In the genomic region with DNA sequence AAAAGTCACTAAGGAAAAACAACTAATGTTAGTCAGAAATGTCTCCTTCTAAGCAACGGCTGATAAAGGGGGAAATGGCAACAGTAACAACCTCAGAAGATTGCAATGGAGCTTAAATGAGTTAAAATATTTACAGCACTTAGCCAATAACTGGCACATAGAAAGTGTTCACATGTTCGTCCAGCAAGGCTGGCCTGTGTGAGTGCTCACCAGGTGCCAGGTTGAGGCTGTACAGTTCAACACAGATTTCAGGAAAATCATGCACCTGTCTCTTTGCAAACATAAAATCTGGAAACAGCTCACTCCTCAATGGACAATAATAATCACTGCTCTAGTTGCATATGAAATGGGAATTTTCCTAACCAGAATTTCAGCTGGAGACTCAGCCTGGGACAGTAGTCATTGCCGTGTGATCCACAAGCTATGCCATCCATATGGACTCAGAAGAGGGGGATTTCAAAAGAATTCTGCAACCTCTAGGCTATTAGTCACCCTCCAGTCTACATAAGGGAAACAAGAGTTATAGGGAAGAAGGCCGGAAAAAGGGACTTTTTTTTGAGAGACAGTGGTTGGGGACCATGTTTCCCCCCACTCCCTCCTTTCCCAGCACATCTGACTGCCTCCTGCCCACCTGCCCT, we compare ENCODE assay signal across 1 cellular context.
TF ChIP-seq lines count a peak whose summit lies in the region.

No MANE protein-coding gene starts in this region.

TF ChIP-seq in HepG2, 621 proteins besides CTCF, POLR2A, EP300 and RAD21 (continued from another document):
- TF ChIP-seq, protein P1, sequence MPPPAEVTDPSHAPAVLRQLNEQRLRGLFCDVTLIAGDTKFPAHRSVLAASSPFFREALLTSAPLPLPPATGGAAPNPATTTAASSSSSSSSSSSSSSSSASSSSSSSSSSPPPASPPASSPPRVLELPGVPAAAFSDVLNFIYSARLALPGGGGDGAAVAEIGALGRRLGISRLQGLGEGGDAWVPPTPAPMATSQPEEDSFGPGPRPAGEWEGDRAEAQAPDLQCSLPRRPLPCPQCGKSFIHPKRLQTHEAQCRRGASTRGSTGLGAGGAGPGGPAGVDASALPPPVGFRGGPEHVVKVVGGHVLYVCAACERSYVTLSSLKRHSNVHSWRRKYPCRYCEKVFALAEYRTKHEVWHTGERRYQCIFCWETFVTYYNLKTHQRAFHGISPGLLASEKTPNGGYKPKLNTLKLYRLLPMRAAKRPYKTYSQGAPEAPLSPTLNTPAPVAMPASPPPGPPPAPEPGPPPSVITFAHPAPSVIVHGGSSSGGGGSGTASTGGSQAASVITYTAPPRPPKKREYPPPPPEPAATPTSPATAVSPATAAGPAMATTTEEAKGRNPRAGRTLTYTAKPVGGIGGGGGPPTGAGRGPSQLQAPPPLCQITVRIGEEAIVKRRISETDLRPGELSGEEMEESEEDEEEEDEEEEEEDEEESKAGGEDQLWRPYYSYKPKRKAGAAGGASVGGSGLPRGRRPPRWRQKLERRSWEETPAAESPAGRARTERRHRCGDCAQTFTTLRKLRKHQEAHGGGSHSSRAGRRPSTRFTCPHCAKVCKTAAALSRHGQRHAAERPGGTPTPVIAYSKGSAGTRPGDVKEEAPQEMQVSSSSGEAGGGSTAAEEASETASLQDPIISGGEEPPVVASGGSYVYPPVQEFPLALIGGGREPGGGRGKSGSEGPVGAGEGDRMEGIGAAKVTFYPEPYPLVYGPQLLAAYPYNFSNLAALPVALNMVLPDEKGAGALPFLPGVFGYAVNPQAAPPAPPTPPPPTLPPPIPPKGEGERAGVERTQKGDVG (CRISPR knock-in tag; IDR thresholded peaks at IDR 0.05; ENCODE audit: borderline replicate concordance), result no peak
- no peak for TF ChIP-seq NONO (IDR thresholded peaks at IDR 0.05)
- TF ChIP-seq NONO (CRISPR knock-in tag; conservative IDR thresholded peaks at IDR 0.05), result no peak
- TF ChIP-seq, protein P2, sequence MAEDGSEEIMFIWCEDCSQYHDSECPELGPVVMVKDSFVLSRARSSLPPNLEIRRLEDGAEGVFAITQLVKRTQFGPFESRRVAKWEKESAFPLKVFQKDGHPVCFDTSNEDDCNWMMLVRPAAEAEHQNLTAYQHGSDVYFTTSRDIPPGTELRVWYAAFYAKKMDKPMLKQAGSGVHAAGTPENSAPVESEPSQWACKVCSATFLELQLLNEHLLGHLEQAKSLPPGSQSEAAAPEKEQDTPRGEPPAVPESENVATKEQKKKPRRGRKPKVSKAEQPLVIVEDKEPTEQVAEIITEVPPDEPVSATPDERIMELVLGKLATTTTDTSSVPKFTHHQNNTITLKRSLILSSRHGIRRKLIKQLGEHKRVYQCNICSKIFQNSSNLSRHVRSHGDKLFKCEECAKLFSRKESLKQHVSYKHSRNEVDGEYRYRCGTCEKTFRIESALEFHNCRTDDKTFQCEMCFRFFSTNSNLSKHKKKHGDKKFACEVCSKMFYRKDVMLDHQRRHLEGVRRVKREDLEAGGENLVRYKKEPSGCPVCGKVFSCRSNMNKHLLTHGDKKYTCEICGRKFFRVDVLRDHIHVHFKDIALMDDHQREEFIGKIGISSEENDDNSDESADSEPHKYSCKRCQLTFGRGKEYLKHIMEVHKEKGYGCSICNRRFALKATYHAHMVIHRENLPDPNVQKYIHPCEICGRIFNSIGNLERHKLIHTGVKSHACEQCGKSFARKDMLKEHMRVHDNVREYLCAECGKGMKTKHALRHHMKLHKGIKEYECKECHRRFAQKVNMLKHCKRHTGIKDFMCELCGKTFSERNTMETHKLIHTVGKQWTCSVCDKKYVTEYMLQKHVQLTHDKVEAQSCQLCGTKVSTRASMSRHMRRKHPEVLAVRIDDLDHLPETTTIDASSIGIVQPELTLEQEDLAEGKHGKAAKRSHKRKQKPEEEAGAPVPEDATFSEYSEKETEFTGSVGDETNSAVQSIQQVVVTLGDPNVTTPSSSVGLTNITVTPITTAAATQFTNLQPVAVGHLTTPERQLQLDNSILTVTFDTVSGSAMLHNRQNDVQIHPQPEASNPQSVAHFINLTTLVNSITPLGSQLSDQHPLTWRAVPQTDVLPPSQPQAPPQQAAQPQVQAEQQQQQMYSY (CRISPR knock-in tag; IDR thresholded peaks at IDR 0.05), result no peak
- TF ChIP-seq, protein P3, sequence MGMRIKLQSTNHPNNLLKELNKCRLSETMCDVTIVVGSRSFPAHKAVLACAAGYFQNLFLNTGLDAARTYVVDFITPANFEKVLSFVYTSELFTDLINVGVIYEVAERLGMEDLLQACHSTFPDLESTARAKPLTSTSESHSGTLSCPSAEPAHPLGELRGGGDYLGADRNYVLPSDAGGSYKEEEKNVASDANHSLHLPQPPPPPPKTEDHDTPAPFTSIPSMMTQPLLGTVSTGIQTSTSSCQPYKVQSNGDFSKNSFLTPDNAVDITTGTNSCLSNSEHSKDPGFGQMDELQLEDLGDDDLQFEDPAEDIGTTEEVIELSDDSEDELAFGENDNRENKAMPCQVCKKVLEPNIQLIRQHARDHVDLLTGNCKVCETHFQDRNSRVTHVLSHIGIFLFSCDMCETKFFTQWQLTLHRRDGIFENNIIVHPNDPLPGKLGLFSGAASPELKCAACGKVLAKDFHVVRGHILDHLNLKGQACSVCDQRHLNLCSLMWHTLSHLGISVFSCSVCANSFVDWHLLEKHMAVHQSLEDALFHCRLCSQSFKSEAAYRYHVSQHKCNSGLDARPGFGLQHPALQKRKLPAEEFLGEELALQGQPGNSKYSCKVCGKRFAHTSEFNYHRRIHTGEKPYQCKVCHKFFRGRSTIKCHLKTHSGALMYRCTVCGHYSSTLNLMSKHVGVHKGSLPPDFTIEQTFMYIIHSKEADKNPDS (CRISPR knock-in tag; IDR thresholded peaks at IDR 0.05), result no peak
- TF ChIP-seq MBD4 (IDR thresholded peaks at IDR 0.05; ENCODE audit: borderline replicate concordance, low read length), result no peak
- TF ChIP-seq ZNF891 (CRISPR knock-in tag; IDR thresholded peaks at IDR 0.05), result no peak
- TF ChIP-seq, protein P4, sequence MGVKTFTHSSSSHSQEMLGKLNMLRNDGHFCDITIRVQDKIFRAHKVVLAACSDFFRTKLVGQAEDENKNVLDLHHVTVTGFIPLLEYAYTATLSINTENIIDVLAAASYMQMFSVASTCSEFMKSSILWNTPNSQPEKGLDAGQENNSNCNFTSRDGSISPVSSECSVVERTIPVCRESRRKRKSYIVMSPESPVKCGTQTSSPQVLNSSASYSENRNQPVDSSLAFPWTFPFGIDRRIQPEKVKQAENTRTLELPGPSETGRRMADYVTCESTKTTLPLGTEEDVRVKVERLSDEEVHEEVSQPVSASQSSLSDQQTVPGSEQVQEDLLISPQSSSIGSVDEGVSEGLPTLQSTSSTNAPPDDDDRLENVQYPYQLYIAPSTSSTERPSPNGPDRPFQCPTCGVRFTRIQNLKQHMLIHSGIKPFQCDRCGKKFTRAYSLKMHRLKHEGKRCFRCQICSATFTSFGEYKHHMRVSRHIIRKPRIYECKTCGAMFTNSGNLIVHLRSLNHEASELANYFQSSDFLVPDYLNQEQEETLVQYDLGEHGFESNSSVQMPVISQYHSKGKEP (CRISPR knock-in tag; IDR thresholded peaks at IDR 0.05), result no peak
- TF ChIP-seq ZNF367 (CRISPR knock-in tag; IDR thresholded peaks at IDR 0.05; ENCODE audit: borderline replicate concordance), result no peak
- TF ChIP-seq ZSCAN21 (CRISPR knock-in tag; IDR thresholded peaks at IDR 0.05; ENCODE audit: borderline replicate concordance), result no peak
